ENCODE assay signal across 10 cellular contexts in genomic region chr18:36309436-36310391, GRCh38. TPM values are rescaled to one million over a fixed set of nuclear protein-coding genes. Genes with fewer than 3 reads are reported as not detected.
DNase-seq lines count a peak whose midpoint lies in the region; ATAC-seq and TF ChIP-seq lines count a peak whose summit lies in the region.
"Had no signal": no experiment of that assay in that cellular context is flagged by ENCODE, and none has a peak within 500 bp of the region (broad histone marks: within the 10 kb centered on the region; RNA-seq: fewer than 3 reads in every experiment).

No MANE protein-coding gene starts in this region.

- ATAC-seq in HG03095 (IDR thresholded peaks at IDR 0.05; ENCODE audit: unreplicated experiment): no peak
- ATAC-seq in HG03521 (IDR thresholded peaks at IDR 0.05; ENCODE audit: unreplicated experiment): no peak
- ATAC-seq: activated CD8-positive, alpha-beta T cell treated with anti-CD3 and anti-CD28 coated beads, Interleukin-2, amount 10 ng/mL, durations not matched to agents 7 days and 5 days had no signal

- H3K36me3 ChIP-seq in BE2C: no peaks in the 10 kb centered on the region
- no peaks in the 10 kb centered on the region for H3K36me3 ChIP-seq in PC-9 (ENCODE audit: low read depth)
- no peaks in the 10 kb centered on the region for H3K36me3 ChIP-seq in neural cell (ENCODE audit: insufficient read depth, low read length)

- peaks cover 41% of the 10 kb centered on the region for H3K79me2 ChIP-seq in PC-9 (ENCODE audit: low read depth)
- peaks cover 29% of the 10 kb centered on the region for H3K79me2 ChIP-seq in neural cell (replicated peaks; ENCODE audit: insufficient read depth, low read length)

- peak overlapping the region; percentile 98 for H3K27ac ChIP-seq in PC-9
- no peak overlapping the region for H3K27ac ChIP-seq in neural cell (ENCODE audit: low read length)

- H3K9me3 ChIP-seq in BE2C: no peaks in the 10 kb centered on the region
- H3K9me3 ChIP-seq in PC-9 (ENCODE audit: insufficient read depth, low read depth): no peaks in the 10 kb centered on the region
- no peaks in the 10 kb centered on the region for H3K9me3 ChIP-seq in neural cell (ENCODE audit: low read length)

- no peak for TF ChIP-seq RAD21 in neural cell (conservative IDR thresholded peaks at IDR 0.05)

- no peak overlapping the region for H3K4me3 ChIP-seq in BE2C (ENCODE audit: low read depth, low read length)
- H3K4me3 ChIP-seq in PC-9: peak overlapping the region; percentile 41; the same call in 1 of the 2 replicates
- H3K4me3 ChIP-seq in neural cell (ENCODE audit: low read length): no peak overlapping the region

- no peaks in the 10 kb centered on the region for H3K27me3 ChIP-seq in BE2C
- no peaks in the 10 kb centered on the region for H3K27me3 ChIP-seq in PC-9 (ENCODE audit: insufficient read depth, low read depth)
- no peaks in the 10 kb centered on the region for H3K27me3 ChIP-seq in neural cell (ENCODE audit: insufficient read depth, low read depth, low read length)

- TF ChIP-seq CTCF in BE2C (IDR thresholded peaks at IDR 0.05; ENCODE audit: low read depth, low read length) (no peak), PC-9 (conservative IDR thresholded peaks at IDR 0.05) (no peak), neural cell (IDR thresholded peaks at IDR 0.05; ENCODE audit: poor library complexity, severe bottlenecking) (no peak)

- CTCF ChIA-PET in PC-9 (lab: Charles Lee): no interaction called here

- BruUV-seq in PC-9 (replicated peaks; lab: Mats Ljungman, UMichigan): no TSS peak

- H3K9me2 ChIP-seq in PC-9 (ENCODE audit: insufficient read depth) (no peaks in the 10 kb centered on the region), neural cell (ENCODE audit: insufficient read depth, low read length) (no peaks in the 10 kb centered on the region)

- H2AFZ ChIP-seq in PC-9 (no peak overlapping the region), neural cell (ENCODE audit: low read depth, low read length) (no peak overlapping the region)

- H3K9ac ChIP-seq in neural cell (ENCODE audit: low read length): no peak overlapping the region

- peak; percentile 77 for TF ChIP-seq EP300 in neural cell (conservative IDR thresholded peaks at IDR 0.05; ENCODE audit: poor library complexity, severe bottlenecking)

- H3K4me1 ChIP-seq in BE2C: no peaks in the 10 kb centered on the region
- peaks cover 81% of the 10 kb centered on the region for H3K4me1 ChIP-seq in PC-9 (replicated peaks; ENCODE audit: insufficient read depth)

- peak overlapping the region; percentile 74 for H3K4me2 ChIP-seq in PC-9
- H3K4me2 ChIP-seq in neural cell (ENCODE audit: low read length): no peak overlapping the region

- POLR2A ChIA-PET in PC-9 (lab: Charles Lee; ENCODE audit: unreplicated experiment): interaction anchor here (0.6 to 1.1 kb wide), 2 partner anchors 12 to 83 kb away, joined by 4 read pairs; partner anchors contain the start of gene FHOD3

- peak; percentile 33 for DNase-seq in BE2C
- DNase-seq in PC-9: peak; percentile 92 to 96
- DNase-seq in epidermal melanocyte (ENCODE audit: insufficient read length, low spot score): peak; percentile 30
- no peak for DNase-seq in DMS53 (lab: John Stamatoyannopoulos, UW)
- DNase-seq in DMS79 (lab: John Stamatoyannopoulos, UW): no peak
- DNase-seq: activated CD8-positive, alpha-beta T cell treated with anti-CD3 and anti-CD28 coated beads, Interleukin-2, amount 10 ng/mL, durations not matched to agents 7 days and 5 days; NCI-H446 had no signal

- H3F3A ChIP-seq in PC-9 (ENCODE audit: insufficient read depth, low read depth) (peaks cover 44% of the 10 kb centered on the region), neural cell (ENCODE audit: insufficient read depth, low read length, poor library complexity, severe bottlenecking) (no peaks in the 10 kb centered on the region)

- intact Hi-C loops in PC-9 (cut with micrococcal nuclease; ENCODE audit: unreplicated experiment): loop anchor here (1.0 to 10.0 kb wide), 2 partner anchors 45 to 223 kb away; no protein-coding TSS in a partner anchor

- H4K20me1 ChIP-seq in PC-9 (ENCODE audit: insufficient read depth) (no peaks in the 10 kb centered on the region), neural cell (ENCODE audit: insufficient read depth) (no peaks in the 10 kb centered on the region)

TF ChIP-seq in neural cell, 6 proteins besides CTCF, POLR2A, EP300 and RAD21:
- TF ChIP-seq POLR2AphosphoS5 (IDR thresholded peaks at IDR 0.05) (peak; percentile 76), EZH2 (IDR thresholded peaks at IDR 0.05; ENCODE audit: borderline replicate concordance, insufficient read depth, low read length, poor library complexity, severe bottlenecking) (no peak), MXI1 (conservative IDR thresholded peaks at IDR 0.05; ENCODE audit: poor library complexity, severe bottlenecking) (peak; percentile 26), REST (IDR thresholded peaks at IDR 0.05; ENCODE audit: borderline replicate concordance) (no peak), TAF1 (IDR thresholded peaks at IDR 0.05; ENCODE audit: low read depth) (no peak), SMC3 (conservative IDR thresholded peaks at IDR 0.05; ENCODE audit: poor library complexity) (no peak)

RNA-seq across cellular contexts. Expression of gene FHOD3, which starts 12.2 kb away (rescaled TPM):
- polyA plus RNA-seq in BE2C (2012; ENCODE audit: insufficient read depth, insufficient read length, low read depth): 23.1 TPM
- total RNA-seq in PC-9 (2021): 10.6 and 13.3 TPM in 2 replicates
- 19.4 and 22.3 TPM in 2 replicates for polyA plus RNA-seq in neural cell
- polyA minus RNA-seq in neural cell: 50.6 and 54.5 TPM in 2 replicates
- total RNA-seq: activated CD8-positive, alpha-beta T cell treated with anti-CD3 and anti-CD28 coated beads, Interleukin-2, amount 10 ng/mL, durations not matched to agents 7 days and 5 days had no signal

Comparison
In these comparisons a context has a peak if more than half of its experiments do, and no peak if none do; other contexts are left out.
1. DNase-seq: peak in BE2C (single experiment), PC-9 (2 of 2) and epidermal melanocyte (single experiment); none in DMS53 (single experiment) and DMS79 (single experiment).